8 cellular contexts compared by ENCODE assay signal in genomic region chr19:16293133-16294085, GRCh38. TPM values are rescaled to one million over a fixed set of nuclear protein-coding genes. Genes with fewer than 3 reads are reported as not detected.
A peak's percentile ranks its signal among the peaks of the same experiment; 100 is the strongest.
DNase-seq lines count a peak whose midpoint lies in the region; ATAC-seq and TF ChIP-seq lines count a peak whose summit lies in the region.

No MANE protein-coding gene starts in this region.

- intact Hi-C loops in left colon (cut with DNase I, micrococcal nuclease) = no loop called here
- intact Hi-C loops in tibial artery (cut with DNase I; ENCODE audit: low total_unique reads) = no loop called here

- H4K8ac ChIP-seq in mesendoderm (ENCODE audit: low read depth, low read length) = no peak overlapping the region

- H2BK5ac ChIP-seq in mesendoderm (ENCODE audit: low read length) = no peak overlapping the region

- no peak overlapping the region for H2BK15ac ChIP-seq in mesendoderm (replicated peaks; ENCODE audit: low read depth)

- H3K27ac ChIP-seq in tibial artery = peak overlapping the region; percentile 78 to 86
- H3K27ac ChIP-seq in mesendoderm (ENCODE audit: low read depth, low read length) = no peak overlapping the region

- H3K9me3 ChIP-seq in tibial artery = no peaks in the 10 kb centered on the region

- no peaks in the 10 kb centered on the region for H3K79me2 ChIP-seq in mesendoderm (ENCODE audit: control insufficient read depth, insufficient read depth, low read length)

- H4K5ac ChIP-seq in mesendoderm (ENCODE audit: low read length) = no peak overlapping the region

- no peak overlapping the region for H3K56ac ChIP-seq in mesendoderm (ENCODE audit: low read length)

- no peaks in the 10 kb centered on the region for H3K79me1 ChIP-seq in mesendoderm (ENCODE audit: low read length)

- H3K36me3 ChIP-seq in tibial artery (no peaks in the 10 kb centered on the region), mesendoderm (ENCODE audit: control insufficient read depth, insufficient read depth, low read length) (no peaks in the 10 kb centered on the region)

- TF ChIP-seq CTCF in tibial artery (IDR thresholded peaks at IDR 0.05) = peak in 1 of 2 experiments; percentile 11

- H3K27me3 ChIP-seq in tibial artery = no peaks in the 10 kb centered on the region
- no peaks in the 10 kb centered on the region for H3K27me3 ChIP-seq in mesendoderm (ENCODE audit: insufficient read depth, low read length, poor library complexity)

- no peak overlapping the region for H2BK120ac ChIP-seq in mesendoderm (ENCODE audit: low read depth, low read length)

- peak; percentile 63 for DNase-seq in LoVo (ENCODE audit: low spot score)
- peak; percentile 94 for DNase-seq in astrocyte of the hippocampus (ENCODE audit: low read depth, low spot score)
- DNase-seq in left colon = peak; percentile 32 to 72
- peak; percentile 87 to 92 for DNase-seq in tibial artery
- no peak for DNase-seq in kidney tubule cell (ENCODE audit: low spot score)
- DNase-seq in NK-92 (lab: John Stamatoyannopoulos, UW; ENCODE audit: unreplicated experiment) = no peak
- no peak for DNase-seq in mesendoderm

- no peak overlapping the region for H3K23ac ChIP-seq in mesendoderm (ENCODE audit: low read length)

- H3K4me1 ChIP-seq in tibial artery = peaks cover 0 to 25% (median 10%) of the 10 kb centered on the region in 4 donors
- H3K4me1 ChIP-seq in mesendoderm (ENCODE audit: control insufficient read depth, low read depth, low read length) = no peaks in the 10 kb centered on the region

- H3K18ac ChIP-seq in mesendoderm (ENCODE audit: low read length) = no peak overlapping the region

- no peak overlapping the region for H3K4ac ChIP-seq in mesendoderm (ENCODE audit: low read depth, low read length)

- H3K4me3 ChIP-seq in tibial artery = peak overlapping the region; percentile 36 to 37
- no peak overlapping the region for H3K4me3 ChIP-seq in mesendoderm (ENCODE audit: low read length)

- H3K9ac ChIP-seq in mesendoderm (ENCODE audit: low read length) = no peak overlapping the region

- H2AK5ac ChIP-seq in mesendoderm (ENCODE audit: low read length) = no peak overlapping the region

- H3K4me2 ChIP-seq in mesendoderm (ENCODE audit: low read length) = no peak overlapping the region

- no CpG with 5 or more reads among the region's 27 CpGs for WGBS in mesendoderm (ENCODE audit: extremely low coverage, insufficient coverage, low lambda C conversion rate)

- ATAC-seq in left colon (peak; percentile 22), GM19467 (IDR thresholded peaks at IDR 0.05; ENCODE audit: unreplicated experiment) (no peak)

RNA-seq across cellular contexts. Expression of gene KLF2, which starts 31.2 kb away (rescaled TPM):
- total RNA-seq in left colon = 10 to 100 TPM; 28.2 to 29.4 TPM
- polyA plus RNA-seq in mesendoderm (2013, experiment 1 of 2) = 0.87 TPM
- polyA plus RNA-seq in mesendoderm (2013, experiment 2 of 2) = 0.88 TPM

Comparison
In these comparisons a context has a peak if more than half of its experiments do, and no peak if none do; other contexts are left out.
1. DNase-seq: peak in LoVo (single experiment), astrocyte of the hippocampus (single experiment), left colon (2 of 2) and tibial artery (2 of 2); none in kidney tubule cell (single experiment), NK-92 (single experiment) and mesendoderm (single experiment).